Comparison of ENCODE assay signal across 1 cellular context in genomic region chr16:11699234-11699894, GRCh38.
TF ChIP-seq lines count a peak whose summit lies in the region.

No MANE protein-coding gene starts in this region.

TF ChIP-seq in GM23338, 12 proteins besides CTCF, POLR2A, EP300 and RAD21 (continued from another document):
- TF ChIP-seq ZNF462 (CRISPR knock-in tag; IDR thresholded peaks at IDR 0.05) = no peak
- no peak for TF ChIP-seq ZNF331 (CRISPR knock-in tag; IDR thresholded peaks at IDR 0.05; ENCODE audit: low read depth)
